ENCODE assay signal across 25 cellular contexts in genomic region chr14:93987815-93988476, GRCh38. TPM values are rescaled to one million over a fixed set of nuclear protein-coding genes. Genes with fewer than 3 reads are reported as not detected.
"Had no signal": no experiment of that assay in that cellular context is flagged by ENCODE, and none has a peak within 500 bp of the region (broad histone marks: within the 10 kb centered on the region; RNA-seq: fewer than 3 reads in every experiment).

No MANE protein-coding gene starts in this region.

- H3K27me3 ChIP-seq: adrenal gland, neural progenitor cell, ovary, stomach had no signal

- H3K9me3 ChIP-seq: adrenal gland, ovary, stomach had no signal

- ATAC-seq: activated CD4-positive, CD25-positive, alpha-beta regulatory T cell treated with anti-CD3 and anti-CD28 coated beads, Interleukin-2, amount 50 U/mL, for 24 hours; naive thymus-derived CD4-positive, alpha-beta T cell; stimulated activated effector memory CD8-positive, alpha-beta T cell treated with anti-CD3 and anti-CD28 coated beads, Interleukin-12 subunit alpha, Interleukin-12 subunit beta, amount 100 ng/mL, for 72 hours had no signal

- H3K27ac ChIP-seq: adrenal gland, neural progenitor cell, ovary had no signal

- H3K27me3 Mint-ChIP-seq: activated naive CD4-positive, alpha-beta T cell treated with anti-CD3 and anti-CD28 coated beads, Interleukin-2, amount 50 U/mL, for 24 hours had no signal

- H3K36me3 ChIP-seq: adrenal gland, neural progenitor cell, ovary, stomach had no signal

- H3K9ac ChIP-seq: neural progenitor cell had no signal

- DNase-seq: activated CD4-positive, alpha-beta T cell treated with anti-CD3 and anti-CD28 coated beads, Interleukin-2, amount 50 U/mL, for 1 hour; activated gamma-delta T cell; adrenal gland; cerebellar nuclear complex; effector CD4-positive, alpha-beta T cell; hippocampal formation; mesenchymal stem cell; naive thymus-derived CD4-positive, alpha-beta T cell; ovary; stimulated activated CD4-positive, alpha-beta T cell treated with anti-CD3 and anti-CD28 coated beads, Interleukin-4, amount 100 ng/mL, for 24 hours; stomach had no signal

- H3K4me2 ChIP-seq: neural progenitor cell, smooth muscle cell had no signal

- H3K4me3 ChIP-seq: adrenal gland, neural progenitor cell, ovary, smooth muscle cell, stomach had no signal

- H3K4me1 ChIP-seq: adrenal gland had no signal

- H2AFZ ChIP-seq: neural progenitor cell had no signal

- H3K27ac Mint-ChIP-seq: activated naive CD4-positive, alpha-beta T cell treated with anti-CD3 and anti-CD28 coated beads, Interleukin-2, amount 50 U/mL, for 24 hours; naive thymus-derived CD4-positive, alpha-beta T cell; neural progenitor cell; stimulated activated effector memory CD8-positive, alpha-beta T cell treated with anti-CD3 and anti-CD28 coated beads, Interleukin-12 subunit alpha, Interleukin-12 subunit beta, amount 100 ng/mL, for 72 hours; T-helper 1 cell treated with Interleukin-12 subunit alpha and Interleukin-12 subunit beta and Interleukin-4 antibody, amounts not matched to agents 30 μg/mL and 1 μg/mL, for 36 hours had no signal

- H3K4me1 Mint-ChIP-seq: activated naive CD4-positive, alpha-beta T cell treated with anti-CD3 and anti-CD28 coated beads, Interleukin-2, amount 50 U/mL, for 24 hours had no signal

- H3K36me3 Mint-ChIP-seq: activated naive CD4-positive, alpha-beta T cell treated with anti-CD3 and anti-CD28 coated beads, Interleukin-2, amount 50 U/mL, for 24 hours; neural progenitor cell; stimulated activated effector memory CD8-positive, alpha-beta T cell treated with anti-CD3 and anti-CD28 coated beads, Interleukin-12 subunit alpha, Interleukin-12 subunit beta, amount 100 ng/mL, for 72 hours had no signal

- H3K9me3 Mint-ChIP-seq: activated naive CD4-positive, alpha-beta T cell treated with anti-CD3 and anti-CD28 coated beads, Interleukin-2, amount 50 U/mL, for 24 hours; neural progenitor cell; stimulated activated effector memory CD8-positive, alpha-beta T cell treated with anti-CD3 and anti-CD28 coated beads, Interleukin-12 subunit alpha, Interleukin-12 subunit beta, amount 100 ng/mL, for 72 hours; T-helper 1 cell treated with Interleukin-12 subunit alpha and Interleukin-12 subunit beta and Interleukin-4 antibody, amounts not matched to agents 30 μg/mL and 1 μg/mL, for 36 hours had no signal

- H3K4me3 Mint-ChIP-seq: activated naive CD4-positive, alpha-beta T cell treated with anti-CD3 and anti-CD28 coated beads, Interleukin-2, amount 50 U/mL, for 24 hours; naive thymus-derived CD4-positive, alpha-beta T cell; neural progenitor cell; stimulated activated effector memory CD8-positive, alpha-beta T cell treated with anti-CD3 and anti-CD28 coated beads, Interleukin-12 subunit alpha, Interleukin-12 subunit beta, amount 100 ng/mL, for 72 hours; T-helper 1 cell treated with Interleukin-12 subunit alpha and Interleukin-12 subunit beta and Interleukin-4 antibody, amounts not matched to agents 30 μg/mL and 1 μg/mL, for 36 hours had no signal

RNA-seq across cellular contexts. Expression of gene CCDC197, which starts 9.2 kb away (rescaled TPM):
- total RNA-seq: adrenal gland; bronchial epithelial cell; kidney epithelial cell; liver; mucosa of gallbladder; naive thymus-derived CD4-positive, alpha-beta T cell; ovary; pulmonary artery endothelial cell; smooth muscle cell; stomach; temporal lobe; ureter had no signal
- polyA plus RNA-seq: adrenal gland; esophagus; liver; naive thymus-derived CD4-positive, alpha-beta T cell; ovary; smooth muscle cell; stomach had no signal

RNA-seq across cellular contexts. Expression of gene ASB2, which starts 11.6 kb away (rescaled TPM):
- total RNA-seq: pulmonary artery endothelial cell, temporal lobe had no signal
- polyA plus RNA-seq: naive thymus-derived CD4-positive, alpha-beta T cell; smooth muscle cell had no signal
